8 cellular contexts compared by ENCODE assay signal in the genomic region with DNA sequence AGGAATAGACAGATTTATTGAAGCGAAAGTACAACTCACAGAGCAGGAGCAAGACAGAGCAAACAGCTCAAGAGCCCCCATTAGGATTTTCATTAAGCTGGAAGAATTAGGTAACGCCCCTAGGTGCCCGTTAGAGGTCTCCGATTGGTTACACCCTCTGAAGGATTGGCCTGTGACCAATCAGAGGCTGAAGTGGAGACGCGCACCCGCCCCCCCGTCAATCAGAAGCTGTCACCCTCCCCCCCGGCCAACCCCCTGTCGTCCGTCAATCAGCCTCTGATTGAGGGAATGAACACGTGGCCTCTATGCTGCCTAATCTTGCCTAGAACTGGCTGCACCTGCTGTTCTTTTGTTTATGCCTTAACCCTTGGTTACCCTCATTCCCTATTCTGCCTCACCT. TPM values are rescaled to one million over a fixed set of nuclear protein-coding genes. Genes with fewer than 3 reads are reported as not detected.
A peak's percentile ranks its signal among the peaks of the same experiment; 100 is the strongest.
DNase-seq lines count a peak whose midpoint lies in the region; ATAC-seq and TF ChIP-seq lines count a peak whose summit lies in the region.
"Not testable (repeated sequence)": the region's sequence is repeated elsewhere in the genome, so short reads cannot be mapped to it uniquely, and the experiment has no call there.

No MANE protein-coding gene starts in this region.

- intact Hi-C loops in head of caudate nucleus (cut with DNase I); natural killer cell (cut with micrococcal nuclease): not testable (repeated sequence)

- H3K9me3 Mint-ChIP-seq in activated naive CD8-positive, alpha-beta T cell treated with anti-CD3 and anti-CD28 coated beads for 36 hours; natural killer cell; stimulated activated naive CD8-positive, alpha-beta T cell treated with anti-CD3 and anti-CD28 coated beads, Interleukin-15, amount 100 ng/mL, for 72 hours: not testable (repeated sequence)

- not testable (repeated sequence) for H3K27ac Mint-ChIP-seq in activated naive CD8-positive, alpha-beta T cell treated with anti-CD3 and anti-CD28 coated beads for 36 hours; natural killer cell
- H3K27ac Mint-ChIP-seq in stimulated activated naive CD8-positive, alpha-beta T cell treated with anti-CD3 and anti-CD28 coated beads, Interleukin-15, amount 100 ng/mL, for 72 hours, result peak overlapping the region in 1 of 2 donors; percentile 55

- not testable (repeated sequence) for TF ChIP-seq CTCF in natural killer cell (IDR thresholded peaks at IDR 0.05)

- not testable (repeated sequence) for ATAC-seq in natural killer cell; stimulated activated naive CD8-positive, alpha-beta T cell treated with anti-CD3 and anti-CD28 coated beads, Interleukin-15, amount 100 ng/mL, for 72 hours

- not testable (repeated sequence) for H3K27me3 Mint-ChIP-seq in activated naive CD8-positive, alpha-beta T cell treated with anti-CD3 and anti-CD28 coated beads for 36 hours
- peaks cover 8 to 16% of the 10 kb centered on the region in 2 donors for H3K27me3 Mint-ChIP-seq in natural killer cell (ENCODE audit: low read depth in 2 of 2)
- H3K27me3 Mint-ChIP-seq in stimulated activated naive CD8-positive, alpha-beta T cell treated with anti-CD3 and anti-CD28 coated beads, Interleukin-15, amount 100 ng/mL, for 72 hours, result peaks cover 12% of the 10 kb centered on the region

- peak overlapping the region; percentile 38 for H3K4me3 Mint-ChIP-seq in activated naive CD8-positive, alpha-beta T cell treated with anti-CD3 and anti-CD28 coated beads for 36 hours
- H3K4me3 Mint-ChIP-seq in natural killer cell, result peak overlapping the region; percentile 63
- H3K4me3 Mint-ChIP-seq in stimulated activated naive CD8-positive, alpha-beta T cell treated with anti-CD3 and anti-CD28 coated beads, Interleukin-15, amount 100 ng/mL, for 72 hours, result peak overlapping the region; percentile 37 to 53

- not testable (repeated sequence) for H3K4me1 Mint-ChIP-seq in activated naive CD8-positive, alpha-beta T cell treated with anti-CD3 and anti-CD28 coated beads for 36 hours; natural killer cell; stimulated activated naive CD8-positive, alpha-beta T cell treated with anti-CD3 and anti-CD28 coated beads, Interleukin-15, amount 100 ng/mL, for 72 hours

- DNase-seq in DMS153 (lab: John Stamatoyannopoulos, UW) (peak; percentile 83), NCI-H1105 treated with DMSO at 0.1 percent for 48 hours (lab: John Stamatoyannopoulos, UW) (peak; percentile 36), NCI-H510A (lab: John Stamatoyannopoulos, UW) (peak; percentile 56), head of caudate nucleus (peak in 37 of 42 donors; percentile 5 to 74 (median 44))
- DNase-seq in activated CD4-positive, alpha-beta T cell treated with anti-CD3 and anti-CD28 coated beads for 48 hours, result peak; percentile 18
- DNase-seq in activated naive CD8-positive, alpha-beta T cell treated with anti-CD3 and anti-CD28 coated beads for 36 hours; natural killer cell; stimulated activated naive CD8-positive, alpha-beta T cell treated with anti-CD3 and anti-CD28 coated beads, Interleukin-15, amount 100 ng/mL, for 72 hours: not testable (repeated sequence)

- H3K36me3 Mint-ChIP-seq in activated naive CD8-positive, alpha-beta T cell treated with anti-CD3 and anti-CD28 coated beads for 36 hours; natural killer cell: not testable (repeated sequence)

RNA-seq across cellular contexts. Expression of gene CCZ1B, which starts 1.1 kb away (rescaled TPM):
- total RNA-seq in activated naive CD8-positive, alpha-beta T cell treated with anti-CD3 and anti-CD28 coated beads for 36 hours, result 10 to 100 TPM; 47.3 to 55.8 TPM
- 100 to 1,000 TPM in 2 of 3 donors, 10 to 100 TPM in 1; 84.5 to 145 (median 103) TPM for total RNA-seq in natural killer cell
